ENCODE assay signal across 13 cellular contexts in the genomic region with DNA sequence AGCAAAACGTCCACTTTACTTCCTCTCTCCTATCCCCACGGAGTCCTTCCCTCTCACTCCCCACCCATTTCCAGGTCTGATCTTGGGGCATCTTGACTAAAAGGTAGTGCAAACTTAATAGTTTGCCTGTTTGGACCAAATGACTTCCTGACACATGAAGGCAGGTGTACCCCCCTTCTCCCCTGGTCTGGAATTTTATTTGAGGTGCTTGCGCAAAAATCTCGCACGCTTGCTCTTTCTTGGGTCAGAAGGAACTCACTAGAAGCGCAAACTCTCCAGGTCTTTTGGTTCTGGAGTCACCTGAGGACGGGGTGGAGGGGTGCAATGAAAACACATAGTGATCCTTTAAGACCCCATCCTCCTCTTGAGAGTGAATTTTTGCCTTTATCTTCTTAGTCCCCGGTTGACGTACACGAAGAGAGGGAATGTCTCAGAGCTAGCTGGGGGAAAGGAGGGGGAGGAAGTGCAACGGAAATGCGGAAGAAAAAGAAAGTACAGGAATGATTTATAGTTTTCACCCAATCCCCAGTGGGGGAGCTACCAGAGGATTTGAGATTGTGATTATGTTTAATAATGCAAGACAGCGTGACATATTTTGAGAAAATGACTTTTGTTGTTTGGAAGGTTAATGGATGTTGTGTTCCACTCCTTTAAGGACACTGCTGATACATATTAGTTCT. TPM values are rescaled to one million over a fixed set of nuclear protein-coding genes. Genes with fewer than 3 reads are reported as not detected.
DNase-seq lines count a peak whose midpoint lies in the region; ATAC-seq and TF ChIP-seq lines count a peak whose summit lies in the region.
"Had no signal": no experiment of that assay in that cellular context is flagged by ENCODE, and none has a peak within 500 bp of the region (broad histone marks: within the 10 kb centered on the region; RNA-seq: fewer than 3 reads in every experiment).

No MANE protein-coding gene starts in this region.

- DNase-seq in coronary artery (ENCODE audit: low spot score), result no peak
- DNase-seq in GM10266 (ENCODE audit: extremely low spot score), result no peak
- DNase-seq in germinal center (ENCODE audit: low spot score), result no peak
- DNase-seq: activated CD8-positive, alpha-beta T cell treated with anti-CD3 and anti-CD28 coated beads for 36 hours; GF-D8; NCI-H1048; stimulated activated CD4-positive, alpha-beta T cell treated with anti-CD3 and anti-CD28 coated beads, Interleukin-1b, Interleukin-23, amount 100 ng/mL, for 48 hours had no signal

- peak overlapping the region; percentile 56 to 62 for H3K27ac ChIP-seq in coronary artery
- H3K27ac ChIP-seq in layer of hippocampus (ENCODE audit: low read depth, low read length), result peak overlapping the region; percentile 86
- H3K27ac ChIP-seq in temporal lobe (ENCODE audit: low read depth, low read length), result peak overlapping the region; percentile 79

- no peak overlapping the region for H3K4me3 ChIP-seq in Loucy (ENCODE audit: low read length, poor library complexity, severe bottlenecking)
- H3K4me3 ChIP-seq in coronary artery, result peak overlapping the region; percentile 63

- no peaks in the 10 kb centered on the region for H3K79me2 ChIP-seq in Loucy (ENCODE audit: insufficient read depth, low read length)

- ATAC-seq in HG03354 (IDR thresholded peaks at IDR 0.05; ENCODE audit: poor library complexity, severe bottlenecking, unreplicated experiment) (no peak), HG03565 (IDR thresholded peaks at IDR 0.05; ENCODE audit: unreplicated experiment) (no peak)
- ATAC-seq: activated CD8-positive, alpha-beta T cell treated with anti-CD3 and anti-CD28 coated beads for 36 hours had no signal

- no peaks in the 10 kb centered on the region for H3K9me3 ChIP-seq in Loucy (ENCODE audit: insufficient read depth, low read depth, low read length)

- H3K36me3 ChIP-seq in Loucy (ENCODE audit: insufficient read depth, low read length), result no peaks in the 10 kb centered on the region

- no peak overlapping the region for H3K9ac ChIP-seq in Loucy (ENCODE audit: low read depth, low read length, poor library complexity, severe bottlenecking)

- H3K4me1 ChIP-seq in Loucy (ENCODE audit: insufficient read depth, low read length, poor library complexity, severe bottlenecking), result no peaks in the 10 kb centered on the region

- no peaks in the 10 kb centered on the region for H4K20me1 ChIP-seq in Loucy (ENCODE audit: insufficient read depth, low read length, poor library complexity, severe bottlenecking)

- peak overlapping the region; percentile 19; the same call in 1 of the 2 replicates for H2AFZ ChIP-seq in Loucy (ENCODE audit: low read length)

- no peaks in the 10 kb centered on the region for H3K27me3 ChIP-seq in Loucy (ENCODE audit: insufficient read depth, low read length, poor library complexity, severe bottlenecking)
- no peaks in the 10 kb centered on the region for H3K27me3 ChIP-seq in layer of hippocampus (ENCODE audit: control insufficient read depth, insufficient read depth, low read length)

- no peak overlapping the region for H3K4me2 ChIP-seq in Loucy (ENCODE audit: low read depth, low read length, poor library complexity, severe bottlenecking)

- no peaks in the 10 kb centered on the region for H3K9me2 ChIP-seq in Loucy (replicated peaks; ENCODE audit: low read depth, low read length)

- no peak for TF ChIP-seq CTCF in Loucy (conservative IDR thresholded peaks at IDR 0.05; ENCODE audit: low read length)
- no peak for TF ChIP-seq CTCF in coronary artery (IDR thresholded peaks at IDR 0.05)
- no peak for TF ChIP-seq CTCF in GM10266 (IDR thresholded peaks at IDR 0.05; ENCODE audit: control insufficient read depth, insufficient read depth, low read depth, missing control alignments)

- H3F3A ChIP-seq in Loucy (ENCODE audit: low read depth), result no peaks in the 10 kb centered on the region

RNA-seq across cellular contexts. Expression of a gene that starts 4.9 kb away (rescaled TPM):
- total RNA-seq in temporal lobe, result 110 TPM
- total RNA-seq: activated CD8-positive, alpha-beta T cell treated with anti-CD3 and anti-CD28 coated beads for 36 hours; chondrocyte had no signal
